ENCODE assay signal across 29 cellular contexts in genomic region chr2:159362094-159362493, GRCh38.
"Had no signal": no experiment of that assay in that cellular context is flagged by ENCODE, and none has a peak within 500 bp of the region (broad histone marks: within the 10 kb centered on the region; RNA-seq: fewer than 3 reads in every experiment).

No MANE protein-coding gene starts in this region.

- H3K9me3 Mint-ChIP-seq: activated naive CD4-positive, alpha-beta T cell treated with anti-CD3 and anti-CD28 coated beads, Interleukin-2, amount 50 U/mL, for 24 hours; activated naive CD8-positive, alpha-beta T cell treated with anti-CD3 and anti-CD28 coated beads, Interleukin-2, amount 50 U/mL, for 24 hours; activated T-helper 1 cell treated with anti-CD3 and anti-CD28 coated beads, Interleukin-12 subunit alpha, Interleukin-12 subunit beta, Interleukin-2, Interleukin-4 antibody, amounts not matched to agents 30 ng/mL and 10 ng/mL and 1 ng/mL, durations not matched to agents 14 hours and 24 hours and 36 hours had no signal

- H3K4me3 Mint-ChIP-seq: activated CD4-positive, alpha-beta memory T cell treated with anti-CD3 and anti-CD28 coated beads for 36 hours; activated CD4-positive, alpha-beta T cell treated with anti-CD3 and anti-CD28 coated beads for 36 hours; activated CD4-positive, alpha-beta T cell treated with anti-CD3 and anti-CD28 coated beads, Interleukin-2, amount 10 ng/mL, durations not matched to agents 24 days and 14 days; activated CD8-positive, alpha-beta memory T cell treated with anti-CD3 and anti-CD28 coated beads, Interleukin-2, amount 10 ng/mL, durations not matched to agents 7 days and 5 days; activated CD8-positive, alpha-beta T cell treated with anti-CD3 and anti-CD28 coated beads, Interleukin-2, amount 10 ng/mL, durations not matched to agents 7 days and 5 days; activated naive CD4-positive, alpha-beta T cell treated with anti-CD3 and anti-CD28 coated beads for 36 hours; activated naive CD4-positive, alpha-beta T cell treated with anti-CD3 and anti-CD28 coated beads, Interleukin-2, amount 50 U/mL, for 24 hours; activated naive CD8-positive, alpha-beta T cell treated with anti-CD3 and anti-CD28 coated beads for 36 hours; activated naive CD8-positive, alpha-beta T cell treated with anti-CD3 and anti-CD28 coated beads, Interleukin-2, amount 50 U/mL, for 24 hours; activated T-helper 1 cell treated with anti-CD3 and anti-CD28 coated beads, Interleukin-12 subunit alpha, Interleukin-12 subunit beta, Interleukin-2, Interleukin-4 antibody, amounts not matched to agents 30 ng/mL and 10 ng/mL and 1 ng/mL, durations not matched to agents 14 hours and 24 hours and 36 hours had no signal

- H3K9me3 ChIP-seq: adrenal gland, body of pancreas had no signal

- DNase-seq: activated CD4-positive, alpha-beta memory T cell treated with anti-CD3 and anti-CD28 coated beads for 36 hours; activated CD4-positive, alpha-beta T cell treated with anti-CD3 and anti-CD28 coated beads for 36 hours; activated CD4-positive, CD25-positive, alpha-beta regulatory T cell; activated CD4-positive, CD25-positive, alpha-beta regulatory T cell treated with anti-CD3 and anti-CD28 coated beads, Interleukin-2, amount 50 U/mL, for 72 hours; activated CD8-positive, alpha-beta memory T cell treated with anti-CD3 and anti-CD28 coated beads, Interleukin-2, amount 10 ng/mL, durations not matched to agents 7 days and 5 days; activated CD8-positive, alpha-beta memory T cell treated with anti-CD3 and anti-CD28 coated beads, Interleukin-2, amount 50 U/mL, for 4 hours; activated CD8-positive, alpha-beta T cell treated with anti-CD3 and anti-CD28 coated beads, Interleukin-2, amount 10 ng/mL, durations not matched to agents 7 days and 5 days; activated effector memory CD4-positive, alpha-beta T cell treated with anti-CD3 and anti-CD28 coated beads, Interleukin-2, amount 50 U/mL, for 16 hours; activated naive CD4-positive, alpha-beta T cell treated with anti-CD3 and anti-CD28 coated beads for 36 hours; activated naive CD8-positive, alpha-beta T cell treated with anti-CD3 and anti-CD28 coated beads for 36 hours; activated naive CD8-positive, alpha-beta T cell treated with anti-CD3 and anti-CD28 coated beads, Interleukin-2, amount 50 U/mL, for 24 hours; activated T-cell treated with anti-CD3 and anti-CD28 coated beads, Interleukin-2, amount 50 U/mL, for 1 hour; activated T-cell treated with anti-CD3 and anti-CD28 coated beads, Interleukin-2, amount 50 U/mL, for 48 hours; adrenal gland; amygdala; aorta; body of pancreas; caudate nucleus; cortex of kidney; effector CD4-positive, alpha-beta T cell; esophagus squamous epithelium; foreskin melanocyte; heart right ventricle; T-helper 2 cell had no signal

- H3K27ac ChIP-seq: body of pancreas, esophagus squamous epithelium, gastroesophageal sphincter had no signal

- H3K27me3 ChIP-seq: adrenal gland, body of pancreas, esophagus squamous epithelium, gastroesophageal sphincter, heart right ventricle had no signal

- H3K27ac Mint-ChIP-seq: activated CD4-positive, alpha-beta memory T cell treated with anti-CD3 and anti-CD28 coated beads for 36 hours; activated CD4-positive, alpha-beta T cell treated with anti-CD3 and anti-CD28 coated beads for 36 hours; activated CD4-positive, alpha-beta T cell treated with anti-CD3 and anti-CD28 coated beads, Interleukin-2, amount 10 ng/mL, durations not matched to agents 24 days and 14 days; activated CD8-positive, alpha-beta memory T cell treated with anti-CD3 and anti-CD28 coated beads, Interleukin-2, amount 10 ng/mL, durations not matched to agents 7 days and 5 days; activated CD8-positive, alpha-beta T cell treated with anti-CD3 and anti-CD28 coated beads, Interleukin-2, amount 10 ng/mL, durations not matched to agents 7 days and 5 days; activated naive CD4-positive, alpha-beta T cell treated with anti-CD3 and anti-CD28 coated beads for 36 hours; activated naive CD4-positive, alpha-beta T cell treated with anti-CD3 and anti-CD28 coated beads, Interleukin-2, amount 50 U/mL, for 24 hours; activated naive CD8-positive, alpha-beta T cell treated with anti-CD3 and anti-CD28 coated beads for 36 hours; activated naive CD8-positive, alpha-beta T cell treated with anti-CD3 and anti-CD28 coated beads, Interleukin-2, amount 50 U/mL, for 24 hours; activated T-helper 1 cell treated with anti-CD3 and anti-CD28 coated beads, Interleukin-12 subunit alpha, Interleukin-12 subunit beta, Interleukin-2, Interleukin-4 antibody, amounts not matched to agents 30 ng/mL and 10 ng/mL and 1 ng/mL, durations not matched to agents 14 hours and 24 hours and 36 hours; activated T-helper 2 cell treated with anti-CD3 and anti-CD28 coated beads, Interferon-gamma antibody, Interleukin-2, Interleukin-4, amounts not matched to agents 10 μg/mL and 5 μg/mL and 100 μg/mL, durations not matched to agents 14 hours and 24 hours and 36 hours had no signal

- ATAC-seq: activated CD4-positive, alpha-beta T cell treated with anti-CD3 and anti-CD28 coated beads for 36 hours; activated CD8-positive, alpha-beta memory T cell treated with anti-CD3 and anti-CD28 coated beads, Interleukin-2, amount 10 ng/mL, durations not matched to agents 7 days and 5 days; activated CD8-positive, alpha-beta T cell treated with anti-CD3 and anti-CD28 coated beads, Interleukin-2, amount 10 ng/mL, durations not matched to agents 7 days and 5 days; activated naive CD8-positive, alpha-beta T cell treated with anti-CD3 and anti-CD28 coated beads, Interleukin-2, amount 50 U/mL, for 24 hours; body of pancreas had no signal

- H3K4me3 ChIP-seq: adrenal gland, body of pancreas, esophagus squamous epithelium, gastroesophageal sphincter, heart right ventricle had no signal

- H3K4me1 Mint-ChIP-seq: activated CD4-positive, alpha-beta T cell treated with anti-CD3 and anti-CD28 coated beads for 36 hours; activated CD4-positive, alpha-beta T cell treated with anti-CD3 and anti-CD28 coated beads, Interleukin-2, amount 10 ng/mL, durations not matched to agents 24 days and 14 days; activated CD8-positive, alpha-beta memory T cell treated with anti-CD3 and anti-CD28 coated beads, Interleukin-2, amount 10 ng/mL, durations not matched to agents 7 days and 5 days; activated naive CD4-positive, alpha-beta T cell treated with anti-CD3 and anti-CD28 coated beads, Interleukin-2, amount 50 U/mL, for 24 hours; activated naive CD8-positive, alpha-beta T cell treated with anti-CD3 and anti-CD28 coated beads for 36 hours; activated naive CD8-positive, alpha-beta T cell treated with anti-CD3 and anti-CD28 coated beads, Interleukin-2, amount 50 U/mL, for 24 hours had no signal

- H3K27me3 Mint-ChIP-seq: activated CD4-positive, alpha-beta memory T cell treated with anti-CD3 and anti-CD28 coated beads for 36 hours; activated CD4-positive, alpha-beta T cell treated with anti-CD3 and anti-CD28 coated beads for 36 hours; activated CD4-positive, alpha-beta T cell treated with anti-CD3 and anti-CD28 coated beads, Interleukin-2, amount 10 ng/mL, durations not matched to agents 24 days and 14 days; activated CD8-positive, alpha-beta memory T cell treated with anti-CD3 and anti-CD28 coated beads, Interleukin-2, amount 10 ng/mL, durations not matched to agents 7 days and 5 days; activated naive CD4-positive, alpha-beta T cell treated with anti-CD3 and anti-CD28 coated beads, Interleukin-2, amount 50 U/mL, for 24 hours; activated naive CD8-positive, alpha-beta T cell treated with anti-CD3 and anti-CD28 coated beads for 36 hours; activated naive CD8-positive, alpha-beta T cell treated with anti-CD3 and anti-CD28 coated beads, Interleukin-2, amount 50 U/mL, for 24 hours had no signal

- H3K4me1 ChIP-seq: adrenal gland, body of pancreas, esophagus squamous epithelium, gastroesophageal sphincter had no signal
